In genomic region chr9:128007566-128008138, GRCh38 we compare ENCODE assay signal across 1 cellular context.
TF ChIP-seq lines count a peak whose summit lies in the region.

No MANE protein-coding gene starts in this region.

TF ChIP-seq in K562, 482 proteins besides CTCF, POLR2A, EP300 and RAD21 (continued from another document and continues in another):
- TF ChIP-seq ZNF143 (CRISPR knock-in tag; IDR thresholded peaks at IDR 0.05), result no peak
- no peak for TF ChIP-seq ZNF408 (CRISPR knock-in tag; IDR thresholded peaks at IDR 0.05; ENCODE audit: low read depth)
- TF ChIP-seq TEAD4 (IDR thresholded peaks at IDR 0.05; ENCODE audit: low read length), result peak; percentile 37; the same call in 1 of the 2 replicates
- TF ChIP-seq TEAD4 (CRISPR knock-in tag; IDR thresholded peaks at IDR 0.05; ENCODE audit: borderline replicate concordance), result no peak
- TF ChIP-seq RB1 (IDR thresholded peaks at IDR 0.05; ENCODE audit: low read depth), result no peak
- TF ChIP-seq KAT8 (IDR thresholded peaks at IDR 0.05; ENCODE audit: low read depth), result no peak
- TF ChIP-seq SUPT5H (IDR thresholded peaks at IDR 0.05), result no peak
- peak in 1 of 2 experiments; percentile 40; a peak in 1 of 4 replicates for TF ChIP-seq KDM1A (IDR thresholded peaks at IDR 0.05)
- TF ChIP-seq HMG20B (CRISPR knock-in tag; IDR thresholded peaks at IDR 0.05), result no peak
- no peak for TF ChIP-seq NR1H2 (CRISPR knock-in tag; IDR thresholded peaks at IDR 0.05)
- no peak for TF ChIP-seq ZNF655 (CRISPR knock-in tag; IDR thresholded peaks at IDR 0.05)
- TF ChIP-seq JUNB (CRISPR knock-in tag; conservative IDR thresholded peaks at IDR 0.05), result no peak
- TF ChIP-seq MYNN (IDR thresholded peaks at IDR 0.05), result no peak
- TF ChIP-seq MYNN (CRISPR knock-in tag; IDR thresholded peaks at IDR 0.05), result no peak
- no peak for TF ChIP-seq ZSCAN29 (IDR thresholded peaks at IDR 0.05)
- no peak for TF ChIP-seq HLTF (IDR thresholded peaks at IDR 0.05)
- no peak for TF ChIP-seq DMBX1 (CRISPR knock-in tag; IDR thresholded peaks at IDR 0.05; ENCODE audit: borderline replicate concordance)
- no peak for TF ChIP-seq FOXP4 (CRISPR knock-in tag; IDR thresholded peaks at IDR 0.05; ENCODE audit: borderline replicate concordance)
- TF ChIP-seq, protein P1, sequence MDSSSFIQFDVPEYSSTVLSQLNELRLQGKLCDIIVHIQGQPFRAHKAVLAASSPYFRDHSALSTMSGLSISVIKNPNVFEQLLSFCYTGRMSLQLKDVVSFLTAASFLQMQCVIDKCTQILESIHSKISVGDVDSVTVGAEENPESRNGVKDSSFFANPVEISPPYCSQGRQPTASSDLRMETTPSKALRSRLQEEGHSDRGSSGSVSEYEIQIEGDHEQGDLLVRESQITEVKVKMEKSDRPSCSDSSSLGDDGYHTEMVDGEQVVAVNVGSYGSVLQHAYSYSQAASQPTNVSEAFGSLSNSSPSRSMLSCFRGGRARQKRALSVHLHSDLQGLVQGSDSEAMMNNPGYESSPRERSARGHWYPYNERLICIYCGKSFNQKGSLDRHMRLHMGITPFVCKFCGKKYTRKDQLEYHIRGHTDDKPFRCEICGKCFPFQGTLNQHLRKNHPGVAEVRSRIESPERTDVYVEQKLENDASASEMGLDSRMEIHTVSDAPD (CRISPR knock-in tag; IDR thresholded peaks at IDR 0.05), result no peak
- no peak for TF ChIP-seq TBL1XR1 (IDR thresholded peaks at IDR 0.05; ENCODE audit: low read length in 2 of 2)
- TF ChIP-seq, protein P2, sequence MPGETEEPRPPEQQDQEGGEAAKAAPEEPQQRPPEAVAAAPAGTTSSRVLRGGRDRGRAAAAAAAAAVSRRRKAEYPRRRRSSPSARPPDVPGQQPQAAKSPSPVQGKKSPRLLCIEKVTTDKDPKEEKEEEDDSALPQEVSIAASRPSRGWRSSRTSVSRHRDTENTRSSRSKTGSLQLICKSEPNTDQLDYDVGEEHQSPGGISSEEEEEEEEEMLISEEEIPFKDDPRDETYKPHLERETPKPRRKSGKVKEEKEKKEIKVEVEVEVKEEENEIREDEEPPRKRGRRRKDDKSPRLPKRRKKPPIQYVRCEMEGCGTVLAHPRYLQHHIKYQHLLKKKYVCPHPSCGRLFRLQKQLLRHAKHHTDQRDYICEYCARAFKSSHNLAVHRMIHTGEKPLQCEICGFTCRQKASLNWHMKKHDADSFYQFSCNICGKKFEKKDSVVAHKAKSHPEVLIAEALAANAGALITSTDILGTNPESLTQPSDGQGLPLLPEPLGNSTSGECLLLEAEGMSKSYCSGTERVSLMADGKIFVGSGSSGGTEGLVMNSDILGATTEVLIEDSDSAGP (CRISPR knock-in tag; IDR thresholded peaks at IDR 0.05), result no peak
- no peak for TF ChIP-seq NFXL1 (CRISPR knock-in tag; IDR thresholded peaks at IDR 0.05)
- TF ChIP-seq MYBL2 (IDR thresholded peaks at IDR 0.05; ENCODE audit: low read depth), result no peak
- no peak for TF ChIP-seq MYBL2 (CRISPR knock-in tag; IDR thresholded peaks at IDR 0.05; ENCODE audit: borderline replicate concordance)
- no peak for TF ChIP-seq RFX1 (IDR thresholded peaks at IDR 0.05)
- TF ChIP-seq, protein P3, sequence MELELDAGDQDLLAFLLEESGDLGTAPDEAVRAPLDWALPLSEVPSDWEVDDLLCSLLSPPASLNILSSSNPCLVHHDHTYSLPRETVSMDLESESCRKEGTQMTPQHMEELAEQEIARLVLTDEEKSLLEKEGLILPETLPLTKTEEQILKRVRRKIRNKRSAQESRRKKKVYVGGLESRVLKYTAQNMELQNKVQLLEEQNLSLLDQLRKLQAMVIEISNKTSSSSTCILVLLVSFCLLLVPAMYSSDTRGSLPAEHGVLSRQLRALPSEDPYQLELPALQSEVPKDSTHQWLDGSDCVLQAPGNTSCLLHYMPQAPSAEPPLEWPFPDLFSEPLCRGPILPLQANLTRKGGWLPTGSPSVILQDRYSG (tag; conservative IDR thresholded peaks at IDR 0.05; ENCODE audit: low read depth), result 0 out of 2 replicates have a peak, but pooled peaks have one; percentile 12
- peak; percentile 52; the same call in 1 of the 2 replicates for TF ChIP-seq HDAC2 (IDR thresholded peaks at IDR 0.05)
- TF ChIP-seq MTF1 (CRISPR knock-in tag; IDR thresholded peaks at IDR 0.05; ENCODE audit: borderline replicate concordance), result no peak
- TF ChIP-seq ASH1L (IDR thresholded peaks at IDR 0.05; ENCODE audit: borderline replicate concordance, low read depth, partially characterized antibody), result no peak
- no peak for TF ChIP-seq TSHZ1 (CRISPR knock-in tag; IDR thresholded peaks at IDR 0.05)
- TF ChIP-seq CBFB (CRISPR knock-in tag; IDR thresholded peaks at IDR 0.05), result no peak
- TF ChIP-seq IRF9 (tag; IDR thresholded peaks at IDR 0.05), result no peak
- no peak for TF ChIP-seq SNAPC5 (CRISPR knock-in tag; IDR thresholded peaks at IDR 0.05)
- peak; percentile 63 for TF ChIP-seq ARID1B (IDR thresholded peaks at IDR 0.05)
- TF ChIP-seq NCOR1 (IDR thresholded peaks at IDR 0.05), result no peak
- TF ChIP-seq, protein P4, sequence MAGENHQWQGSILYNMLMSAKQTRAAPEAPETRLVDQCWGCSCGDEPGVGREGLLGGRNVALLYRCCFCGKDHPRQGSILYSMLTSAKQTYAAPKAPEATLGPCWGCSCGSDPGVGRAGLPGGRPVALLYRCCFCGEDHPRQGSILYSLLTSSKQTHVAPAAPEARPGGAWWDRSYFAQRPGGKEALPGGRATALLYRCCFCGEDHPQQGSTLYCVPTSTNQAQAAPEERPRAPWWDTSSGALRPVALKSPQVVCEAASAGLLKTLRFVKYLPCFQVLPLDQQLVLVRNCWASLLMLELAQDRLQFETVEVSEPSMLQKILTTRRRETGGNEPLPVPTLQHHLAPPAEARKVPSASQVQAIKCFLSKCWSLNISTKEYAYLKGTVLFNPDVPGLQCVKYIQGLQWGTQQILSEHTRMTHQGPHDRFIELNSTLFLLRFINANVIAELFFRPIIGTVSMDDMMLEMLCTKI (IDR thresholded peaks at IDR 0.05; ENCODE audit: partially characterized antibody), result no peak
- no peak for TF ChIP-seq ZNF445 (CRISPR knock-in tag; IDR thresholded peaks at IDR 0.05; ENCODE audit: low read depth)
- no peak for TF ChIP-seq ZSCAN32 (CRISPR knock-in tag; IDR thresholded peaks at IDR 0.05)
- no peak for TF ChIP-seq GTF2F1 (IDR thresholded peaks at IDR 0.05; ENCODE audit: low read depth, low read length)
- TF ChIP-seq, protein P5, sequence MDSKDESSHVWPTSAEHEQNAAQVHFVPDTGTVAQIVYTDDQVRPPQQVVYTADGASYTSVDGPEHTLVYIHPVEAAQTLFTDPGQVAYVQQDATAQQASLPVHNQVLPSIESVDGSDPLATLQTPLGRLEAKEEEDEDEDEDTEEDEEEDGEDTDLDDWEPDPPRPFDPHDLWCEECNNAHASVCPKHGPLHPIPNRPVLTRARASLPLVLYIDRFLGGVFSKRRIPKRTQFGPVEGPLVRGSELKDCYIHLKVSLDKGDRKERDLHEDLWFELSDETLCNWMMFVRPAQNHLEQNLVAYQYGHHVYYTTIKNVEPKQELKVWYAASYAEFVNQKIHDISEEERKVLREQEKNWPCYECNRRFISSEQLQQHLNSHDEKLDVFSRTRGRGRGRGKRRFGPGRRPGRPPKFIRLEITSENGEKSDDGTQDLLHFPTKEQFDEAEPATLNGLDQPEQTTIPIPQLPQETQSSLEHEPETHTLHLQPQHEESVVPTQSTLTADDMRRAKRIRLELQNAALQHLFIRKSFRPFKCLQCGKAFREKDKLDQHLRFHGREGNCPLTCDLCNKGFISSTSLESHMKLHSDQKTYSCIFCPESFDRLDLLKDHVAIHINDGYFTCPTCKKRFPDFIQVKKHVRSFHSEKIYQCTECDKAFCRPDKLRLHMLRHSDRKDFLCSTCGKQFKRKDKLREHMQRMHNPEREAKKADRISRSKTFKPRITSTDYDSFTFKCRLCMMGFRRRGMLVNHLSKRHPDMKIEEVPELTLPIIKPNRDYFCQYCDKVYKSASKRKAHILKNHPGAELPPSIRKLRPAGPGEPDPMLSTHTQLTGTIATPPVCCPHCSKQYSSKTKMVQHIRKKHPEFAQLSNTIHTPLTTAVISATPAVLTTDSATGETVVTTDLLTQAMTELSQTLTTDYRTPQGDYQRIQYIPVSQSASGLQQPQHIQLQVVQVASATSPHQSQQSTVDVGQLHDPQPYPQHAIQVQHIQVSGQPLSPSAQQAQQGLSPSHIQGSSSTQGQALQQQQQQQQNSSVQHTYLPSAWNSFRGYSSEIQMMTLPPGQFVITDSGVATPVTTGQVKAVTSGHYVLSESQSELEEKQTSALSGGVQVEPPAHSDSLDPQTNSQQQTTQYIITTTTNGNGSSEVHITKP (IDR thresholded peaks at IDR 0.05; ENCODE audit: partially characterized antibody), result peak; percentile 90
- TF ChIP-seq ZNF780A (CRISPR knock-in tag; IDR thresholded peaks at IDR 0.05), result no peak
- peak; percentile 89 for TF ChIP-seq JUND (IDR thresholded peaks at IDR 0.05; ENCODE audit: borderline replicate concordance, low read depth, low read length)
- TF ChIP-seq JUND (tag; IDR thresholded peaks at IDR 0.05; ENCODE audit: borderline replicate concordance, low read depth, low read length), result peak; percentile 88; the same call in 2 of the 3 replicates
